14 cellular contexts compared by ENCODE assay signal in genomic region chr7:140723002-140723401, GRCh38. TPM values are rescaled to one million over a fixed set of nuclear protein-coding genes. Genes with fewer than 3 reads are reported as not detected.
DNase-seq lines count a peak whose midpoint lies in the region; ATAC-seq and TF ChIP-seq lines count a peak whose summit lies in the region.
"Had no signal": no experiment of that assay in that cellular context is flagged by ENCODE, and none has a peak within 500 bp of the region (broad histone marks: within the 10 kb centered on the region; RNA-seq: fewer than 3 reads in every experiment).

No MANE protein-coding gene starts in this region.

- peak overlapping the region; percentile 22 to 89 (median 44) for H3K27ac Mint-ChIP-seq in CD4-positive, alpha-beta memory T cell
- H3K27ac Mint-ChIP-seq in activated CD4-positive, alpha-beta T cell treated with anti-CD3 and anti-CD28 coated beads, Interleukin-2, amount 10 ng/mL, durations not matched to agents 24 days and 14 days, result no peak overlapping the region
- H3K27ac Mint-ChIP-seq: stimulated activated naive B cell treated with anti-CD40 and anti-IgM and Interleukin-4, amounts not matched to agents 10 μg/mL and 1 μg/mL and 100 μg/mL, for 72 hours had no signal

- intact Hi-C loops in CD4-positive, alpha-beta memory T cell (cut with micrococcal nuclease), result no loop called here
- intact Hi-C loops in activated CD4-positive, alpha-beta T cell treated with anti-CD3 and anti-CD28 coated beads, Interleukin-2, amount 10 ng/mL, durations not matched to agents 24 days and 14 days (cut with micrococcal nuclease), result no loop called here
- intact Hi-C loops in mucosa of descending colon (cut with DNase I, micrococcal nuclease), result no loop called here
- intact Hi-C loops in ascending aorta (cut with DNase I), result no loop called here

- TF ChIP-seq CTCF in mucosa of descending colon (IDR thresholded peaks at IDR 0.05) (no peak), ascending aorta (IDR thresholded peaks at IDR 0.05) (no peak)

- H3K4me3 Mint-ChIP-seq in CD4-positive, alpha-beta memory T cell, result peak overlapping the region in 1 of 8 donors; percentile 29
- no peak overlapping the region for H3K4me3 Mint-ChIP-seq in activated CD4-positive, alpha-beta T cell treated with anti-CD3 and anti-CD28 coated beads, Interleukin-2, amount 10 ng/mL, durations not matched to agents 24 days and 14 days
- H3K4me3 Mint-ChIP-seq: stimulated activated naive B cell treated with anti-CD40 and anti-IgM and Interleukin-4, amounts not matched to agents 10 μg/mL and 1 μg/mL and 100 μg/mL, for 72 hours had no signal

- H3K4me1 ChIP-seq in CD4-positive, alpha-beta memory T cell (ENCODE audit: insufficient read depth, low read length), result peaks cover 15% of the 10 kb centered on the region
- H3K4me1 ChIP-seq in mucosa of descending colon (ENCODE audit: low read depth) (no peaks in the 10 kb centered on the region), ascending aorta (no peaks in the 10 kb centered on the region)
- H3K4me1 ChIP-seq: vagina had no signal

- H3K4me1 Mint-ChIP-seq in CD4-positive, alpha-beta memory T cell, result peaks cover 11 to 18% (median 15%) of the 10 kb centered on the region in 4 donors
- peaks cover 11% of the 10 kb centered on the region for H3K4me1 Mint-ChIP-seq in activated CD4-positive, alpha-beta T cell treated with anti-CD3 and anti-CD28 coated beads, Interleukin-2, amount 10 ng/mL, durations not matched to agents 24 days and 14 days

- peak; percentile 24 to 56 (median 38) for DNase-seq in CD4-positive, alpha-beta memory T cell
- peak; percentile 77 for DNase-seq in activated CD4-positive, alpha-beta T cell treated with anti-CD3 and anti-CD28 coated beads, Interleukin-2, amount 10 ng/mL, durations not matched to agents 24 days and 14 days
- DNase-seq in activated effector memory CD4-positive, alpha-beta T cell treated with Interleukin-2 at 50 U/mL for 16 hours, result peak; percentile 6
- DNase-seq in mucosa of descending colon (no peak), cerebellar nuclear complex (lab: John Stamatoyannopoulos, UW) (no peak), ascending aorta (ENCODE audit: low spot score in 2 of 2) (no peak), glomerular visceral epithelial cell (ENCODE audit: extremely low spot score) (no peak)
- DNase-seq: DND-41; NCI-H2029; NCI-H524 treated with DMSO at 0.1 percent for 48 hours; stimulated activated naive B cell treated with anti-CD40 and anti-IgM and Interleukin-4, amounts not matched to agents 10 μg/mL and 1 μg/mL and 100 μg/mL, for 72 hours had no signal

- peaks cover 1 to 8% of the 10 kb centered on the region in 2 donors for H3K36me3 Mint-ChIP-seq in CD4-positive, alpha-beta memory T cell
- no peaks in the 10 kb centered on the region for H3K36me3 Mint-ChIP-seq in activated CD4-positive, alpha-beta T cell treated with anti-CD3 and anti-CD28 coated beads, Interleukin-2, amount 10 ng/mL, durations not matched to agents 24 days and 14 days (ENCODE audit: low read depth)

- H3K4me3 ChIP-seq in CD4-positive, alpha-beta memory T cell (ENCODE audit: low read length in 2 of 2), result no peak overlapping the region
- H3K4me3 ChIP-seq in mucosa of descending colon (no peak overlapping the region), ascending aorta (no peak overlapping the region)
- H3K4me3 ChIP-seq: lung, vagina had no signal

- H3K27me3 ChIP-seq in CD4-positive, alpha-beta memory T cell (ENCODE audit: insufficient read depth, low read length), result no peaks in the 10 kb centered on the region
- H3K27me3 ChIP-seq in ascending aorta, result no peaks in the 10 kb centered on the region
- H3K27me3 ChIP-seq: vagina had no signal

- ATAC-seq in mucosa of descending colon (peak; percentile 34), GM18873 (IDR thresholded peaks at IDR 0.05; ENCODE audit: low FRiP score, unreplicated experiment) (no peak)
- ATAC-seq: stimulated activated naive B cell treated with anti-CD40 and anti-IgM and Interleukin-4, amounts not matched to agents 10 μg/mL and 1 μg/mL and 100 μg/mL, for 72 hours had no signal

- H3K27me3 Mint-ChIP-seq in CD4-positive, alpha-beta memory T cell, result no peaks in the 10 kb centered on the region
- no peaks in the 10 kb centered on the region for H3K27me3 Mint-ChIP-seq in activated CD4-positive, alpha-beta T cell treated with anti-CD3 and anti-CD28 coated beads, Interleukin-2, amount 10 ng/mL, durations not matched to agents 24 days and 14 days
- H3K27me3 Mint-ChIP-seq: stimulated activated naive B cell treated with anti-CD40 and anti-IgM and Interleukin-4, amounts not matched to agents 10 μg/mL and 1 μg/mL and 100 μg/mL, for 72 hours had no signal

- H3K9me3 Mint-ChIP-seq in CD4-positive, alpha-beta memory T cell, result no peaks in the 10 kb centered on the region
- no peaks in the 10 kb centered on the region for H3K9me3 Mint-ChIP-seq in activated CD4-positive, alpha-beta T cell treated with anti-CD3 and anti-CD28 coated beads, Interleukin-2, amount 10 ng/mL, durations not matched to agents 24 days and 14 days
- H3K9me3 Mint-ChIP-seq: stimulated activated naive B cell treated with anti-CD40 and anti-IgM and Interleukin-4, amounts not matched to agents 10 μg/mL and 1 μg/mL and 100 μg/mL, for 72 hours had no signal

- POLR2A ChIA-PET in CD4-positive, alpha-beta memory T cell (lab: Charles Lee; ENCODE audit: partially characterized antibody), result interaction anchor here (0.7 to 3.0 kb wide), 3 partner anchors 21 to 49 kb away, joined by 3 to 13 read pairs (median 3); partner anchors contain the start of genes ADCK2 and NDUFB2

- peak overlapping the region; percentile 17 for H3K27ac ChIP-seq in CD4-positive, alpha-beta memory T cell (ENCODE audit: low read depth, low read length)
- no peak overlapping the region for H3K27ac ChIP-seq in ascending aorta
- H3K27ac ChIP-seq: vagina had no signal

- no peaks in the 10 kb centered on the region for H3K9me3 ChIP-seq in CD4-positive, alpha-beta memory T cell (ENCODE audit: control insufficient read depth in 1 of 2, low read length in 2 of 2)
- H3K9me3 ChIP-seq in mucosa of descending colon (no peaks in the 10 kb centered on the region), ascending aorta (no peaks in the 10 kb centered on the region)
- H3K9me3 ChIP-seq: vagina had no signal

- CTCF ChIA-PET in CD4-positive, alpha-beta memory T cell (lab: Charles Lee; ENCODE audit: partially characterized antibody), result interaction anchor here (1.1 kb wide), 2 partner anchors 21 to 50 kb away, joined by 3 read pairs; partner anchors contain the start of gene ADCK2

- H3K36me3 ChIP-seq in CD4-positive, alpha-beta memory T cell (ENCODE audit: insufficient read depth, low read length), result peaks cover 4% of the 10 kb centered on the region
- no peaks in the 10 kb centered on the region for H3K36me3 ChIP-seq in mucosa of descending colon (ENCODE audit: low read depth)
- H3K36me3 ChIP-seq in ascending aorta, result peaks cover 0 to 11% of the 10 kb centered on the region in 2 donors

RNA-seq across cellular contexts. Expression of gene NDUFB2, which starts 26.5 kb away (rescaled TPM):
- total RNA-seq in CD4-positive, alpha-beta memory T cell, result 10 to 100 TPM; 94.4 to 98.6 TPM
- polyA plus RNA-seq in CD4-positive, alpha-beta memory T cell, result 100 to 1,000 TPM; 410 to 639 TPM
- 183 and 192 TPM in 2 replicates for total RNA-seq in activated CD4-positive, alpha-beta T cell treated with anti-CD3 and anti-CD28 coated beads, Interleukin-2, amount 10 ng/mL, durations not matched to agents 24 days and 14 days
- total RNA-seq in mucosa of descending colon, result 100 to 1,000 TPM; 209 to 226 (median 210) TPM
- total RNA-seq in ascending aorta, result 35.9 TPM

RNA-seq across cellular contexts. Expression of gene ADCK2, which starts 50.3 kb away (rescaled TPM):
- total RNA-seq in CD4-positive, alpha-beta memory T cell, result 10 to 100 TPM; 18.6 to 19.2 TPM
- polyA plus RNA-seq in CD4-positive, alpha-beta memory T cell, result 10 to 100 TPM; 24.9 to 36.0 TPM
- 22.9 and 28.1 TPM in 2 replicates for total RNA-seq in activated CD4-positive, alpha-beta T cell treated with anti-CD3 and anti-CD28 coated beads, Interleukin-2, amount 10 ng/mL, durations not matched to agents 24 days and 14 days
- 10 to 100 TPM; 23.2 to 29.4 (median 27.6) TPM for total RNA-seq in mucosa of descending colon
- total RNA-seq in ascending aorta, result 46.1 TPM

Comparison
In these comparisons a context has a peak if more than half of its experiments do, and no peak if none do; other contexts are left out.
1. DNase-seq: peak in CD4-positive, alpha-beta memory T cell (5 of 5), activated CD4-positive, alpha-beta T cell treated with anti-CD3 and anti-CD28 coated beads, Interleukin-2, amount 10 ng/mL, durations not matched to agents 24 days and 14 days (single experiment) and activated effector memory CD4-positive, alpha-beta T cell treated with Interleukin-2 at 50 U/mL for 16 hours (single experiment); none in mucosa of descending colon (0 of 3), cerebellar nuclear complex (0 of 2), ascending aorta (0 of 2) and glomerular visceral epithelial cell (single experiment).